In the genomic region with DNA sequence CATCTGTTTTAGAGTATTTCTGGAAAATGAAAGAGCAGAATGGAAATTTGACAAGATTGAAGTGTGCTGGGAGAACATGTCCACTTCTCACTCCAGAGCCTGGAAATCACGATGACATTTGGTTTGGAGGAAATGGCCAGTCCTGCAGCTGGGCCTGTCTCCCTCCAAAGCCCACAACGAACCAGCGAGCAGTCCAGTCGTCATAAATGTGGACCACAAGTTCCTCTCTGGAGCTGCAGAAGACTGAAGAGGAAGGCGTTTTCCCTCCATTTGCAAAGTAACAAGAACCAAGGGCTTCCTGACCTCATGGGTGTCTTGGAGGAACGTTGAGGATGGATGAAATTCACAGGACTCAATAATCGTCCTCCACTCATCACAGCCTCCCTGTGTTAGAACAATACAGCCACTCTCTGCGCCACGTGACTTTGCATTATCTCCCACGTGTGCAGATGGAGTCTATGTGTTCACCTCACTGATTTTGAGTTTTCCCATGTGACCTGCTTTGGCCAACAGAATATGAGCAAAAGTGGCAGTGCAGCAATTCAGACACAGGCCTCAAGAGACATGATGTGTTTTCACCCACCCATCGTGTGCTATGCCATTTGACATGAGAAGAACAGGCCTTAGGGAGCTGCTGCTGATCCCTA, we compare ENCODE assay signal across 1 cellular context.
TF ChIP-seq lines count a peak whose summit lies in the region.

No MANE protein-coding gene starts in this region.

TF ChIP-seq in K562, 482 proteins besides CTCF, POLR2A, EP300 and RAD21:
- TF ChIP-seq ZNF586 (CRISPR knock-in tag; conservative IDR thresholded peaks at IDR 0.05) (no peak), RAD51 (IDR thresholded peaks at IDR 0.05; ENCODE audit: borderline replicate concordance, low read depth) (peak; percentile 83), L3MBTL2 (IDR thresholded peaks at IDR 0.05) (peak; percentile 47), NFXL1 (CRISPR knock-in tag; IDR thresholded peaks at IDR 0.05) (no peak), ESRRB (CRISPR knock-in tag; IDR thresholded peaks at IDR 0.05; ENCODE audit: borderline replicate concordance) (no peak), BRCA1 (IDR thresholded peaks at IDR 0.05) (no peak), BRCA1 (CRISPR knock-in tag; IDR thresholded peaks at IDR 0.05) (no peak), BHLHE40 (IDR thresholded peaks at IDR 0.05; ENCODE audit: low read length) (0 out of 2 replicates have a peak, but pooled peaks have one; percentile 11), ZBTB1 (CRISPR knock-in tag; IDR thresholded peaks at IDR 0.05; ENCODE audit: borderline replicate concordance, low read depth) (no peak), SMARCA4 (IDR thresholded peaks at IDR 0.05) (no peak), MED1 (CRISPR knock-in tag; IDR thresholded peaks at IDR 0.05; ENCODE audit: borderline replicate concordance) (no peak), SPI1 (IDR thresholded peaks at IDR 0.05; ENCODE audit: borderline replicate concordance, low read depth, low read length) (0 out of 2 replicates have a peak, but pooled peaks have one; percentile 15), CBFB (CRISPR knock-in tag; IDR thresholded peaks at IDR 0.05) (0 out of 2 replicates have a peak, but pooled peaks have one; percentile 51), ILK (tag; IDR thresholded peaks at IDR 0.05; ENCODE audit: borderline replicate concordance, low read depth) (no peak), ZNF57 (CRISPR knock-in tag; IDR thresholded peaks at IDR 0.05) (no peak), FOXJ2 (tag; IDR thresholded peaks at IDR 0.05) (no peak), CBFA2T2 (conservative IDR thresholded peaks at IDR 0.05) (0 out of 2 replicates have a peak, but pooled peaks have one; percentile 16)
- TF ChIP-seq, protein P1, sequence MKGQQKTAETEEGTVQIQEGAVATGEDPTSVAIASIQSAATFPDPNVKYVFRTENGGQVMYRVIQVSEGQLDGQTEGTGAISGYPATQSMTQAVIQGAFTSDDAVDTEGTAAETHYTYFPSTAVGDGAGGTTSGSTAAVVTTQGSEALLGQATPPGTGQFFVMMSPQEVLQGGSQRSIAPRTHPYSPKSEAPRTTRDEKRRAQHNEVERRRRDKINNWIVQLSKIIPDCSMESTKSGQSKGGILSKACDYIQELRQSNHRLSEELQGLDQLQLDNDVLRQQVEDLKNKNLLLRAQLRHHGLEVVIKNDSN (CRISPR knock-in tag; IDR thresholded peaks at IDR 0.05), result peak; percentile 88
- TF ChIP-seq, protein P2, sequence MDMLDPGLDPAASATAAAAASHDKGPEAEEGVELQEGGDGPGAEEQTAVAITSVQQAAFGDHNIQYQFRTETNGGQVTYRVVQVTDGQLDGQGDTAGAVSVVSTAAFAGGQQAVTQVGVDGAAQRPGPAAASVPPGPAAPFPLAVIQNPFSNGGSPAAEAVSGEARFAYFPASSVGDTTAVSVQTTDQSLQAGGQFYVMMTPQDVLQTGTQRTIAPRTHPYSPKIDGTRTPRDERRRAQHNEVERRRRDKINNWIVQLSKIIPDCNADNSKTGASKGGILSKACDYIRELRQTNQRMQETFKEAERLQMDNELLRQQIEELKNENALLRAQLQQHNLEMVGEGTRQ (CRISPR knock-in tag; IDR thresholded peaks at IDR 0.05), result peak; percentile 80
- TF ChIP-seq, protein P3, sequence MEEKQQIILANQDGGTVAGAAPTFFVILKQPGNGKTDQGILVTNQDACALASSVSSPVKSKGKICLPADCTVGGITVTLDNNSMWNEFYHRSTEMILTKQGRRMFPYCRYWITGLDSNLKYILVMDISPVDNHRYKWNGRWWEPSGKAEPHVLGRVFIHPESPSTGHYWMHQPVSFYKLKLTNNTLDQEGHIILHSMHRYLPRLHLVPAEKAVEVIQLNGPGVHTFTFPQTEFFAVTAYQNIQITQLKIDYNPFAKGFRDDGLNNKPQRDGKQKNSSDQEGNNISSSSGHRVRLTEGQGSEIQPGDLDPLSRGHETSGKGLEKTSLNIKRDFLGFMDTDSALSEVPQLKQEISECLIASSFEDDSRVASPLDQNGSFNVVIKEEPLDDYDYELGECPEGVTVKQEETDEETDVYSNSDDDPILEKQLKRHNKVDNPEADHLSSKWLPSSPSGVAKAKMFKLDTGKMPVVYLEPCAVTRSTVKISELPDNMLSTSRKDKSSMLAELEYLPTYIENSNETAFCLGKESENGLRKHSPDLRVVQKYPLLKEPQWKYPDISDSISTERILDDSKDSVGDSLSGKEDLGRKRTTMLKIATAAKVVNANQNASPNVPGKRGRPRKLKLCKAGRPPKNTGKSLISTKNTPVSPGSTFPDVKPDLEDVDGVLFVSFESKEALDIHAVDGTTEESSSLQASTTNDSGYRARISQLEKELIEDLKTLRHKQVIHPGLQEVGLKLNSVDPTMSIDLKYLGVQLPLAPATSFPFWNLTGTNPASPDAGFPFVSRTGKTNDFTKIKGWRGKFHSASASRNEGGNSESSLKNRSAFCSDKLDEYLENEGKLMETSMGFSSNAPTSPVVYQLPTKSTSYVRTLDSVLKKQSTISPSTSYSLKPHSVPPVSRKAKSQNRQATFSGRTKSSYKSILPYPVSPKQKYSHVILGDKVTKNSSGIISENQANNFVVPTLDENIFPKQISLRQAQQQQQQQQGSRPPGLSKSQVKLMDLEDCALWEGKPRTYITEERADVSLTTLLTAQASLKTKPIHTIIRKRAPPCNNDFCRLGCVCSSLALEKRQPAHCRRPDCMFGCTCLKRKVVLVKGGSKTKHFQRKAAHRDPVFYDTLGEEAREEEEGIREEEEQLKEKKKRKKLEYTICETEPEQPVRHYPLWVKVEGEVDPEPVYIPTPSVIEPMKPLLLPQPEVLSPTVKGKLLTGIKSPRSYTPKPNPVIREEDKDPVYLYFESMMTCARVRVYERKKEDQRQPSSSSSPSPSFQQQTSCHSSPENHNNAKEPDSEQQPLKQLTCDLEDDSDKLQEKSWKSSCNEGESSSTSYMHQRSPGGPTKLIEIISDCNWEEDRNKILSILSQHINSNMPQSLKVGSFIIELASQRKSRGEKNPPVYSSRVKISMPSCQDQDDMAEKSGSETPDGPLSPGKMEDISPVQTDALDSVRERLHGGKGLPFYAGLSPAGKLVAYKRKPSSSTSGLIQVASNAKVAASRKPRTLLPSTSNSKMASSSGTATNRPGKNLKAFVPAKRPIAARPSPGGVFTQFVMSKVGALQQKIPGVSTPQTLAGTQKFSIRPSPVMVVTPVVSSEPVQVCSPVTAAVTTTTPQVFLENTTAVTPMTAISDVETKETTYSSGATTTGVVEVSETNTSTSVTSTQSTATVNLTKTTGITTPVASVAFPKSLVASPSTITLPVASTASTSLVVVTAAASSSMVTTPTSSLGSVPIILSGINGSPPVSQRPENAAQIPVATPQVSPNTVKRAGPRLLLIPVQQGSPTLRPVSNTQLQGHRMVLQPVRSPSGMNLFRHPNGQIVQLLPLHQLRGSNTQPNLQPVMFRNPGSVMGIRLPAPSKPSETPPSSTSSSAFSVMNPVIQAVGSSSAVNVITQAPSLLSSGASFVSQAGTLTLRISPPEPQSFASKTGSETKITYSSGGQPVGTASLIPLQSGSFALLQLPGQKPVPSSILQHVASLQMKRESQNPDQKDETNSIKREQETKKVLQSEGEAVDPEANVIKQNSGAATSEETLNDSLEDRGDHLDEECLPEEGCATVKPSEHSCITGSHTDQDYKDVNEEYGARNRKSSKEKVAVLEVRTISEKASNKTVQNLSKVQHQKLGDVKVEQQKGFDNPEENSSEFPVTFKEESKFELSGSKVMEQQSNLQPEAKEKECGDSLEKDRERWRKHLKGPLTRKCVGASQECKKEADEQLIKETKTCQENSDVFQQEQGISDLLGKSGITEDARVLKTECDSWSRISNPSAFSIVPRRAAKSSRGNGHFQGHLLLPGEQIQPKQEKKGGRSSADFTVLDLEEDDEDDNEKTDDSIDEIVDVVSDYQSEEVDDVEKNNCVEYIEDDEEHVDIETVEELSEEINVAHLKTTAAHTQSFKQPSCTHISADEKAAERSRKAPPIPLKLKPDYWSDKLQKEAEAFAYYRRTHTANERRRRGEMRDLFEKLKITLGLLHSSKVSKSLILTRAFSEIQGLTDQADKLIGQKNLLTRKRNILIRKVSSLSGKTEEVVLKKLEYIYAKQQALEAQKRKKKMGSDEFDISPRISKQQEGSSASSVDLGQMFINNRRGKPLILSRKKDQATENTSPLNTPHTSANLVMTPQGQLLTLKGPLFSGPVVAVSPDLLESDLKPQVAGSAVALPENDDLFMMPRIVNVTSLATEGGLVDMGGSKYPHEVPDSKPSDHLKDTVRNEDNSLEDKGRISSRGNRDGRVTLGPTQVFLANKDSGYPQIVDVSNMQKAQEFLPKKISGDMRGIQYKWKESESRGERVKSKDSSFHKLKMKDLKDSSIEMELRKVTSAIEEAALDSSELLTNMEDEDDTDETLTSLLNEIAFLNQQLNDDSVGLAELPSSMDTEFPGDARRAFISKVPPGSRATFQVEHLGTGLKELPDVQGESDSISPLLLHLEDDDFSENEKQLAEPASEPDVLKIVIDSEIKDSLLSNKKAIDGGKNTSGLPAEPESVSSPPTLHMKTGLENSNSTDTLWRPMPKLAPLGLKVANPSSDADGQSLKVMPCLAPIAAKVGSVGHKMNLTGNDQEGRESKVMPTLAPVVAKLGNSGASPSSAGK (IDR thresholded peaks at IDR 0.05), result peak; percentile 71; the same call in 1 of the 2 replicates
- TF ChIP-seq, protein P4, sequence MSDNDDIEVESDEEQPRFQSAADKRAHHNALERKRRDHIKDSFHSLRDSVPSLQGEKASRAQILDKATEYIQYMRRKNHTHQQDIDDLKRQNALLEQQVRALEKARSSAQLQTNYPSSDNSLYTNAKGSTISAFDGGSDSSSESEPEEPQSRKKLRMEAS (CRISPR knock-in tag; IDR thresholded peaks at IDR 0.05), result peak; percentile 35; the same call in 1 of the 2 replicates
- TF ChIP-seq, protein P5, sequence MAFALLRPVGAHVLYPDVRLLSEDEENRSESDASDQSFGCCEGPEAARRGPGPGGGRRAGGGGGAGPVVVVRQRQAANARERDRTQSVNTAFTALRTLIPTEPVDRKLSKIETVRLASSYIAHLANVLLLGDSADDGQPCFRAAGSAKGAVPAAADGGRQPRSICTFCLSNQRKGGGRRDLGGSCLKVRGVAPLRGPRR (CRISPR knock-in tag; IDR thresholded peaks at IDR 0.05), result no peak
